21 cellular contexts compared by ENCODE assay signal in the genomic region with DNA sequence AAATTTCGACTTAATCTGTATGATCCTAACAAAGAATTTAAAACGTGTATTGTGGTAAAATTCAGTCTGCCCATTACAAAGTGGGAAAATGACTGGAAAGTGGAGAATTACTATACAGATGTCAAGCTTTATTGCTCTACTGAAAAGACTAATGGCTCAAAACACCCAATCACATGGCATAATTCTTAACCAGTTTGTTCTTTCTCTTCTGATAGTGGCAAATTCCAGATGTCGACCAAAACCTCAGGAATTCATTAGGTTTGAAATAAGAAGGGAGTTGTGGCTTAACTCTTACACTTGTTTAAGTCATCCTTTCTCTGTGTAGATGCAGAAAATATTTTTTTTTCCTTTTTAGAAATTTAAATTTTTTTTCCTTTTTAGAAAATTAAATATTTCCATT.
DNase-seq lines count a peak whose midpoint lies in the region; ATAC-seq and TF ChIP-seq lines count a peak whose summit lies in the region.
"Had no signal": no experiment of that assay in that cellular context is flagged by ENCODE, and none has a peak within 500 bp of the region (broad histone marks: within the 10 kb centered on the region; RNA-seq: fewer than 3 reads in every experiment).

No MANE protein-coding gene starts in this region.

- peaks cover 7% of the 10 kb centered on the region for H3F3A ChIP-seq in neural cell (ENCODE audit: insufficient read depth, low read length, poor library complexity, severe bottlenecking)

- H3K36me3 ChIP-seq in neural cell (ENCODE audit: insufficient read depth, low read length) (no peaks in the 10 kb centered on the region), stomach (no peaks in the 10 kb centered on the region)
- H3K36me3 ChIP-seq: BE2C; BLaER1 treated with 17β-estradiol and CSF1 and Interleukin-3, amounts not matched to agents 10 nM and 100 nM had no signal

- TF ChIP-seq CTCF in astrocyte of the cerebellum (IDR thresholded peaks at IDR 0.05; ENCODE audit: low read depth, low read length, missing control alignments) (no peak), neural cell (IDR thresholded peaks at IDR 0.05; ENCODE audit: poor library complexity, severe bottlenecking) (no peak), stomach (IDR thresholded peaks at IDR 0.05) (no peak)

- H3K4me3 ChIP-seq in astrocyte of the cerebellum (ENCODE audit: low read depth, low read length) (no peak overlapping the region), neural cell (ENCODE audit: low read length) (no peak overlapping the region), stomach (no peak overlapping the region)
- H3K4me3 ChIP-seq: A549; BLaER1 treated with 17β-estradiol and CSF1 and Interleukin-3, amounts not matched to agents 10 nM and 100 nM; GM23248 had no signal

- H3K4me2 ChIP-seq in neural cell (ENCODE audit: low read length): no peak overlapping the region
- H3K4me2 ChIP-seq: A549; BLaER1 treated with 17β-estradiol and CSF1 and Interleukin-3, amounts not matched to agents 10 nM and 100 nM had no signal

- ATAC-seq in HG02759 (IDR thresholded peaks at IDR 0.05; ENCODE audit: unreplicated experiment) (no peak), HG03520 (IDR thresholded peaks at IDR 0.05; ENCODE audit: unreplicated experiment) (no peak)
- ATAC-seq: A549, HCT116 had no signal

- intact Hi-C loops in stomach (cut with DNase I; ENCODE audit: low total_unique reads): no loop called here

- no peak for TF ChIP-seq RAD21 in neural cell (conservative IDR thresholded peaks at IDR 0.05)

- no peaks in the 10 kb centered on the region for H3K27me3 ChIP-seq in neural cell (ENCODE audit: insufficient read depth, low read depth, low read length)
- H3K27me3 ChIP-seq in stomach: no peaks in the 10 kb centered on the region
- H3K27me3 ChIP-seq: BE2C; BLaER1 treated with 17β-estradiol and CSF1 and Interleukin-3, amounts not matched to agents 10 nM and 100 nM had no signal

- no peak overlapping the region for H2AFZ ChIP-seq in neural cell (ENCODE audit: low read depth, low read length)
- H2AFZ ChIP-seq: GM23248 had no signal

- H3K27ac ChIP-seq in neural cell (ENCODE audit: low read length) (peak overlapping the region; percentile 77), stomach (no peak overlapping the region)
- H3K27ac ChIP-seq: 22Rv1; A549; BLaER1 treated with 17β-estradiol and CSF1 and Interleukin-3, amounts not matched to agents 10 nM and 100 nM; GM23248 had no signal

- WGBS in stomach, 5 donors: 83 to 90% (median 87%) methylated on average over 3 of the region's 3 CpGs

- in situ Hi-C loops in astrocyte of the cerebellum (cut with HindIII; ENCODE audit: low sequenced_read_pairs): no loop called here

- H3K79me2 ChIP-seq in neural cell (replicated peaks; ENCODE audit: insufficient read depth, low read length): no peaks in the 10 kb centered on the region

- DNase-seq in A172 (ENCODE audit: low spot score) (peak; percentile 71), H4 (ENCODE audit: low spot score) (peak; percentile 10), astrocyte of the cerebellum (ENCODE audit: low read depth) (peak; percentile 2), stomach (no peak)
- no peak for DNase-seq in activated naive CD4-positive, alpha-beta T cell treated with Interleukin-2 at 50 U/mL for 16 hours
- DNase-seq: ACHN; AML-193; BE2C; CD4-positive, alpha-beta T cell; CD8-positive, alpha-beta memory T cell; DMS 273 treated with DMSO at 0.1 percent for 48 hours; DMS79; GM23248; H9 had no signal

- H3K9ac ChIP-seq in neural cell (ENCODE audit: low read length): no peak overlapping the region
- H3K9ac ChIP-seq: BLaER1 treated with 17β-estradiol and CSF1 and Interleukin-3, amounts not matched to agents 10 nM and 100 nM; GM23248 had no signal

- H3K4me1 ChIP-seq in stomach: no peaks in the 10 kb centered on the region
- H3K4me1 ChIP-seq: A549; BLaER1 treated with 17β-estradiol and CSF1 and Interleukin-3, amounts not matched to agents 10 nM and 100 nM had no signal

- no peaks in the 10 kb centered on the region for H4K20me1 ChIP-seq in neural cell (ENCODE audit: insufficient read depth)
- H4K20me1 ChIP-seq: BLaER1 treated with 17β-estradiol and CSF1 and Interleukin-3, amounts not matched to agents 10 nM and 100 nM had no signal

- H3K9me3 ChIP-seq in neural cell (ENCODE audit: low read length) (no peaks in the 10 kb centered on the region), stomach (no peaks in the 10 kb centered on the region)
- H3K9me3 ChIP-seq: A549; BLaER1 treated with 17β-estradiol and CSF1 and Interleukin-3, amounts not matched to agents 10 nM and 100 nM had no signal

- no peaks in the 10 kb centered on the region for H3K9me2 ChIP-seq in neural cell (ENCODE audit: insufficient read depth, low read length)

- no peak for TF ChIP-seq POLR2A in stomach (IDR thresholded peaks at IDR 0.05)

- no peak for TF ChIP-seq EP300 in neural cell (conservative IDR thresholded peaks at IDR 0.05; ENCODE audit: poor library complexity, severe bottlenecking)
- TF ChIP-seq EP300 in stomach (IDR thresholded peaks at IDR 0.05): no peak

TF ChIP-seq in neural cell, 6 proteins besides CTCF, POLR2A, EP300 and RAD21:
- TF ChIP-seq TAF1 (IDR thresholded peaks at IDR 0.05; ENCODE audit: low read depth) (no peak), SMC3 (conservative IDR thresholded peaks at IDR 0.05; ENCODE audit: poor library complexity) (no peak), REST (IDR thresholded peaks at IDR 0.05; ENCODE audit: borderline replicate concordance) (no peak), MXI1 (conservative IDR thresholded peaks at IDR 0.05; ENCODE audit: poor library complexity, severe bottlenecking) (no peak), POLR2AphosphoS5 (IDR thresholded peaks at IDR 0.05) (no peak), EZH2 (IDR thresholded peaks at IDR 0.05; ENCODE audit: borderline replicate concordance, insufficient read depth, low read length, poor library complexity, severe bottlenecking) (no peak)

Comparison
In these comparisons a context has a peak if more than half of its experiments do, and no peak if none do; other contexts are left out.
1. DNase-seq: peak in A172 (single experiment), H4 (single experiment) and astrocyte of the cerebellum (single experiment); none in activated naive CD4-positive, alpha-beta T cell treated with Interleukin-2 at 50 U/mL for 16 hours (single experiment) and stomach (single experiment).